Comparison of ENCODE assay signal across 25 cellular contexts in the genomic region with DNA sequence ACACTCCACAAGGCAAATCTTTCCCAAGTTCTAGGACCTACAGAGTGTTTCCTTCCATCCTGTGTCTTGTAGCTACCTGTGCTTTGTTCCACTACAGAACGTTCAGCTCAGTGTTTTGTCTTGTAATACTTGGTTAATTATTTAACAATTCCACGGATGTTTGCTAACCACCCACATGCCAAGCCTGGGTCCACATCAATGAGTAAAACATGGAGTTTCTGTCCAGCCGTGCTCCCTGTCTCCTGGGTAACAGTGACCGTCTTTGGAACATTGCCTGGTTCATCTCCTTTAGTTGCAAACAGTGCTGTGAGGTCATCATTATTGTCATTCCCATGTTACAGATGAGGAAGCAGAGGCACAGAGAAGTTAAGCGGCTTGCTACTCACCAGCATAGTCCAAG. TPM values are rescaled to one million over a fixed set of nuclear protein-coding genes. Genes with fewer than 3 reads are reported as not detected.
A peak's percentile ranks its signal among the peaks of the same experiment; 100 is the strongest.
DNase-seq lines count a peak whose midpoint lies in the region; ATAC-seq, FAIRE-seq and TF ChIP-seq lines count a peak whose summit lies in the region.
"Had no signal": no experiment of that assay in that cellular context is flagged by ENCODE, and none has a peak within 500 bp of the region (broad histone marks: within the 10 kb centered on the region; RNA-seq: fewer than 3 reads in every experiment).

No MANE protein-coding gene starts in this region.

- H3K4me1 ChIP-seq in pancreas (no peaks in the 10 kb centered on the region), Karpas-422 (ENCODE audit: low read length) (peaks cover 28% of the 10 kb centered on the region)

- H3K4me2 ChIP-seq in Karpas-422 (ENCODE audit: low read depth, low read length, poor library complexity, severe bottlenecking), result no peak overlapping the region
- H3K4me2 ChIP-seq: smooth muscle cell had no signal

- H3K9me3 ChIP-seq in pancreas (no peaks in the 10 kb centered on the region), Karpas-422 (ENCODE audit: low read length) (no peaks in the 10 kb centered on the region)
- H3K9me3 ChIP-seq: heart right ventricle, neutrophil, Peyer's patch had no signal

- DNase-seq in COLO668 (lab: John Stamatoyannopoulos, UW; ENCODE audit: unreplicated experiment) (peak; percentile 3), NCI-H2196 (lab: John Stamatoyannopoulos, UW; ENCODE audit: unreplicated experiment) (peak; percentile 15), kidney epithelial cell (ENCODE audit: low read depth) (peak; percentile 39), pancreas (peak in 1 of 6 donors; percentile 37), HEK293T (ENCODE audit: extremely low spot score) (no peak), Karpas-422 (no peak), SHP77 treated with DMSO at 0.1 percent for 48 hours (lab: John Stamatoyannopoulos, UW) (no peak)
- DNase-seq: activated CD4-positive, CD25-positive, alpha-beta regulatory T cell; activated CD8-positive, alpha-beta T cell treated with anti-CD3 and anti-CD28 coated beads for 36 hours; activated naive CD4-positive, alpha-beta T cell; activated T-cell treated with anti-CD3 and anti-CD28 coated beads, Interleukin-2, amount 50 U/mL, for 1 hour; heart right ventricle; MM.1S; NCI-H1436; NCI-H524 treated with DMSO at 0.1 percent for 48 hours; Peyer's patch; stimulated activated CD4-positive, alpha-beta T cell treated with anti-CD3 and anti-CD28 coated beads, Interleukin-2, amount 100 ng/mL, for 48 hours; stimulated activated naive CD8-positive, alpha-beta T cell treated with anti-CD3 and anti-CD28 coated beads, Interleukin-15, amount 100 ng/mL, for 72 hours had no signal

- no peak overlapping the region for H2AFZ ChIP-seq in Karpas-422 (ENCODE audit: low read length)

- H3K79me2 ChIP-seq in Karpas-422 (ENCODE audit: low read length), result no peaks in the 10 kb centered on the region

- no peak for TF ChIP-seq CTCF in kidney epithelial cell (IDR thresholded peaks at IDR 0.05; ENCODE audit: insufficient read depth, low read length, poor library complexity, severe bottlenecking)
- TF ChIP-seq CTCF in pancreas (IDR thresholded peaks at IDR 0.05), result no peak

- ATAC-seq in pancreas, result peak; percentile 47 to 75 (median 70)
- ATAC-seq: activated CD8-positive, alpha-beta T cell treated with anti-CD3 and anti-CD28 coated beads for 36 hours; heart right ventricle; stimulated activated naive CD8-positive, alpha-beta T cell treated with anti-CD3 and anti-CD28 coated beads, Interleukin-15, amount 100 ng/mL, for 72 hours had no signal

- H3K9me2 ChIP-seq in Karpas-422 (replicated peaks; ENCODE audit: insufficient read depth, low read length), result no peaks in the 10 kb centered on the region

- H3K27ac ChIP-seq in pancreas, result no peak overlapping the region
- no peak overlapping the region for H3K27ac ChIP-seq in Karpas-422 (ENCODE audit: low read length)
- H3K27ac ChIP-seq: neutrophil, Peyer's patch, tibial nerve had no signal

- H3K36me3 ChIP-seq in kidney epithelial cell (ENCODE audit: control insufficient read depth, insufficient read depth, low read length) (no peaks in the 10 kb centered on the region), pancreas (no peaks in the 10 kb centered on the region), Karpas-422 (ENCODE audit: insufficient read depth, low read length) (no peaks in the 10 kb centered on the region)
- H3K36me3 ChIP-seq: heart right ventricle, neutrophil, Peyer's patch, tibial nerve had no signal

- H3K4me3 ChIP-seq in kidney epithelial cell (ENCODE audit: low read depth, low read length), result no peak overlapping the region
- H3K4me3 ChIP-seq in pancreas, result no peak overlapping the region
- H3K4me3 ChIP-seq in Karpas-422 (ENCODE audit: low read length), result no peak overlapping the region
- H3K4me3 ChIP-seq: heart right ventricle, lung, Peyer's patch, smooth muscle cell, tibial nerve had no signal

- H3K27me3 ChIP-seq in kidney epithelial cell (ENCODE audit: control insufficient read depth, insufficient read depth, low read length) (no peaks in the 10 kb centered on the region), pancreas (no peaks in the 10 kb centered on the region), Karpas-422 (ENCODE audit: low read length) (no peaks in the 10 kb centered on the region; the same call in 1 of the 2 replicates)
- H3K27me3 ChIP-seq: Peyer's patch, tibial nerve had no signal

- POLR2A ChIA-PET in HEK293T (lab: Yijun Ruan, JAX), result no interaction called here

- no peak for FAIRE-seq in pancreas (lab: Jason Lieb, UNC)
- FAIRE-seq: astrocyte, GM18507 had no signal

- CTCF ChIA-PET in HEK293T (lab: Yijun Ruan, JAX), result no interaction called here

- intact Hi-C loops in pancreas (cut with DNase I), result no loop called here

- WGBS in pancreas, 2 donors, result 26 to 27% methylated on average over 5 of the region's 5 CpGs

- no peak overlapping the region for H3K9ac ChIP-seq in Karpas-422 (ENCODE audit: low read length)

- H4K20me1 ChIP-seq in Karpas-422 (ENCODE audit: insufficient read depth, low read depth, low read length), result no peaks in the 10 kb centered on the region

TF ChIP-seq in HEK293T, 16 proteins besides CTCF, POLR2A, EP300 and RAD21:
- TF ChIP-seq FOXK2 (IDR thresholded peaks at IDR 0.05) (no peak), ARNT (IDR thresholded peaks at IDR 0.05) (no peak), ZNF384 (IDR thresholded peaks at IDR 0.05) (no peak), FOXM1 (IDR thresholded peaks at IDR 0.05; ENCODE audit: borderline replicate concordance) (no peak), SUZ12 (IDR thresholded peaks at IDR 0.05) (no peak)

RNA-seq across cellular contexts. Expression of a gene that starts 41.3 kb away (rescaled TPM):
- total RNA-seq in kidney epithelial cell (2.2 and 5.4 TPM in 2 replicates), pancreas (10 to 100 TPM in 3 of 6 donors, 1 to 10 TPM in 3; 2.3 to 18.2 (median 9.8) TPM)
- 1 to 10 TPM in 1 of 2 donors, under 1 TPM in 1; 0.92 to 1.7 TPM for polyA plus RNA-seq in pancreas
- 285 and 592 TPM in 2 replicates for total RNA-seq in Karpas-422 (2014; rRNA removed; shearing (Covaris generic); ENCODE audit: low replicate concordance)
- total RNA-seq: pulmonary artery endothelial cell had no signal

Comparison
In these comparisons a context has a peak if more than half of its experiments do, and no peak if none do; other contexts are left out.
1. DNase-seq: peak in COLO668 (single experiment), NCI-H2196 (single experiment) and kidney epithelial cell (single experiment); none in HEK293T (single experiment), Karpas-422 (single experiment) and SHP77 treated with DMSO at 0.1 percent for 48 hours (single experiment).
2. RNA of a gene that starts 41.3 kb away (total RNA-seq): 285 to 592 TPM in Karpas-422; 2.3 to 18.2 TPM in pancreas and 2.2 to 5.4 TPM in kidney epithelial cell; every median in the first group is over 10 times any median in the second.